20 cellular contexts compared by ENCODE assay signal in the genomic region with DNA sequence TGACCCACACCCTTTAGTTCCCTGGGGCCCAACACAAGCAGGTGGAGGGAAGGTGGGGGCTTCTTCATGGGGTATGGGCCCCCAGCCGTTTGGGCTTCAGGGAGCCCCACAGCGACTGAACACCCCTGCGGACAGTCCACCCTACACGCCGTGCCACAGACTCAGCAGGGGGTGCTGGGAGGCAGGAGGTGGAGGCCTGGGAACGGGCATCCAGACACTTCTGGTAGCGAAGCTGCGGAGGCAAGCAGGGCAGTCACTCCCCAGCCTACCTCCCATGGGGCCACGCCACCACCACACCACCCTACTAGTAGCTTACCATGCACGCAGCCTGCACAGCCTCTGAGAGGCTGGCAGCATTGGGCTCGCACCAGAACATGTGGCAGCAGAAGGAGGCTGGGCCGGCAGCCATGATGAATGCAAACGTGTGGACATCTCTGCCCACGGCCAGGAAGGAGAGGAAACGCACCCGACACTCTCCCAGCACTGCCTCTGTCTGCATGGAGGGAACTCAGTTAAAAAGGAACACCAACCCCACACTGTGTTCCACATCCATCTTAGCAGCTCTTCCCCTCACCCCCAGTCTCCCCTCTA. TPM values are rescaled to one million over a fixed set of nuclear protein-coding genes. Genes with fewer than 3 reads are reported as not detected.
"Had no signal": no experiment of that assay in that cellular context is flagged by ENCODE, and none has a peak within 500 bp of the region (broad histone marks: within the 10 kb centered on the region; RNA-seq: fewer than 3 reads in every experiment).

No MANE protein-coding gene starts in this region.

- H3K27ac Mint-ChIP-seq: activated naive CD4-positive, alpha-beta T cell treated with anti-CD3 and anti-CD28 coated beads, Interleukin-2, amount 10 ng/mL, durations not matched to agents 7 days and 5 days; endodermal cell; WTC11 had no signal

- H3K4me3 Mint-ChIP-seq: activated CD8-positive, alpha-beta T cell treated with anti-CD3 and anti-CD28 coated beads for 36 hours; activated naive CD4-positive, alpha-beta T cell treated with anti-CD3 and anti-CD28 coated beads, Interleukin-2, amount 10 ng/mL, durations not matched to agents 7 days and 5 days; endodermal cell; T-helper 2 cell treated with Interferon-gamma antibody and Interleukin-4, amounts not matched to agents 5 μg/mL and 100 μg/mL, for 36 hours; WTC11 had no signal

- H3K4me3 ChIP-seq: left lung, psoas muscle, testis, upper lobe of left lung had no signal

- DNase-seq: activated CD4-positive, alpha-beta T cell treated with anti-CD3 and anti-CD28 coated beads for 4 hours; activated CD8-positive, alpha-beta T cell treated with anti-CD3 and anti-CD28 coated beads for 36 hours; activated effector memory CD4-positive, alpha-beta T cell treated with Interleukin-2 at 50 U/mL for 16 hours; activated naive CD4-positive, alpha-beta T cell treated with anti-CD3 and anti-CD28 coated beads, Interleukin-2, amount 10 ng/mL, durations not matched to agents 7 days and 5 days; activated T-cell treated with anti-CD3 and anti-CD28 coated beads, Interleukin-2, amount 50 U/mL, for 1 hour; caudate nucleus; endodermal cell; foreskin keratinocyte; islet precursor cell; left lung; midbrain; psoas muscle; right cardiac atrium; stimulated activated CD4-positive, alpha-beta T cell treated with anti-CD3 and anti-CD28 coated beads, Interleukin-2, amount 100 ng/mL, for 24 hours; stimulated activated naive CD8-positive, alpha-beta T cell treated with anti-CD3 and anti-CD28 coated beads, Interleukin-15, Interleukin-2, amounts not matched to agents 100 U/mL and 50 U/mL, for 24 hours; testis; upper lobe of left lung had no signal

- ATAC-seq: activated CD8-positive, alpha-beta T cell treated with anti-CD3 and anti-CD28 coated beads for 36 hours; foreskin keratinocyte; left lung; psoas muscle; right cardiac atrium; stimulated activated naive CD8-positive, alpha-beta T cell treated with anti-CD3 and anti-CD28 coated beads, Interleukin-15, Interleukin-2, amounts not matched to agents 100 U/mL and 50 U/mL, for 24 hours; WTC11 had no signal

- H3K36me3 Mint-ChIP-seq: WTC11 had no signal

- H3K27ac ChIP-seq: foreskin keratinocyte, left lung, psoas muscle, testis had no signal

- H3K4me1 ChIP-seq: foreskin keratinocyte had no signal

- H3K9me3 Mint-ChIP-seq: activated CD8-positive, alpha-beta T cell treated with anti-CD3 and anti-CD28 coated beads for 36 hours; activated naive CD4-positive, alpha-beta T cell treated with anti-CD3 and anti-CD28 coated beads, Interleukin-2, amount 10 ng/mL, durations not matched to agents 7 days and 5 days; endodermal cell; T-helper 2 cell treated with Interferon-gamma antibody and Interleukin-4, amounts not matched to agents 5 μg/mL and 100 μg/mL, for 36 hours; WTC11 had no signal

- H3K27me3 Mint-ChIP-seq: activated CD8-positive, alpha-beta T cell treated with anti-CD3 and anti-CD28 coated beads for 36 hours; activated naive CD4-positive, alpha-beta T cell treated with anti-CD3 and anti-CD28 coated beads, Interleukin-2, amount 10 ng/mL, durations not matched to agents 7 days and 5 days had no signal

- H3K9me3 ChIP-seq: left lung, psoas muscle, testis, upper lobe of left lung had no signal

- H3K27me3 ChIP-seq: foreskin keratinocyte, left lung, testis, upper lobe of left lung had no signal

RNA-seq across cellular contexts. Expression of a gene that starts 45.2 kb away (rescaled TPM):
- total RNA-seq: activated CD8-positive, alpha-beta T cell treated with anti-CD3 and anti-CD28 coated beads for 36 hours; lung microvascular endothelial cell had no signal
